In the genomic region with DNA sequence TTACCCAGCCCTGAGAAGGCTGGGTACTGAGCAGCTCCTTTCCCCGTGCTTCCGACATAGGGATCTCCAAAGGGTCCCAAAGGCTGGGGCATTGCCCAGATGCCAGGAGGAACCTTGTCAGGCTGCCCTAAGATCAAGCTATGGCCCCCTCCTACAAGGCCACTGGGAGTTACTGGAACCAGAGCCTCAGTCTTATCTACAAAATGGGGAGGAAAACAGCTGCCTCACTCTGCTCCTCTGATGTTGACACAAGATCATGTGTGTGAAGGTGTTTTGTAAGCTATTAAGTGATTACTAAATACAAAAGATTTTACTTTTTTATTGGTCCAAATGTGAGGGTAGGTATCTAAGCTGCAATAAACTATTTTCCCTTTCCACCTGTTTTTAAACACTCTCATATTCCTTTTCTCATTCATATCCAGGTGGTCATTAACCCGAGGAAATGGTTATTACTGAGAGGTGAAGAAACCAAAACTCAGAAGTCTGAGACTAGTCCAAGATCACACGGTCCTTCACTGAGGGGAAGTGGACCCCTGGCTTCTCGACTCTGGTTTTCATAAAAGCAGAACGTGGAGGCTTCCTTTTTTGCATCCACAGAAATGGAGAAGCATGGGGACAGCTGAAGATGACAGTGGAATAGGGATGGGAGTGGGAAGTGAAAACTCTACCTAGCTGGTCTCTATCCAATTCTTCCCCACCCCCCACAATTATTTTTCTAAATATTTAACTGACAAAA, we compare ENCODE assay signal across 17 cellular contexts. TPM values are rescaled to one million over a fixed set of nuclear protein-coding genes. Genes with fewer than 3 reads are reported as not detected.
DNase-seq lines count a peak whose midpoint lies in the region; ATAC-seq, FAIRE-seq and TF ChIP-seq lines count a peak whose summit lies in the region.
"Had no signal": no experiment of that assay in that cellular context is flagged by ENCODE, and none has a peak within 500 bp of the region (broad histone marks: within the 10 kb centered on the region; RNA-seq: fewer than 3 reads in every experiment).

No MANE protein-coding gene starts in this region.

- H3K27ac ChIP-seq in GM23338 (ENCODE audit: low read depth) (no peak overlapping the region), PC-3 (ENCODE audit: low read length) (no peak overlapping the region), HepG2 (ENCODE audit: extremely low read length, insufficient read depth, low read length) (no peak overlapping the region)

- CTCF ChIA-PET in PC-3 (lab: Charles Lee) (no interaction called here), HepG2 (lab: Yijun Ruan, JAX; ENCODE audit: low intra/inter-chr PET ratio, low total read pairs) (no interaction called here)

- H3K4me2 ChIP-seq in GM23338 (no peak overlapping the region), PC-3 (ENCODE audit: low read length) (no peak overlapping the region), HepG2 (ENCODE audit: low read depth, low read length) (0 out of 2 replicates have a peak overlapping the region, but pooled peaks have one; percentile 97)

- peaks cover 10% of the 10 kb centered on the region; the same call in 2 of the 3 replicates for H3K4me1 Mint-ChIP-seq in GM23338

- TF ChIP-seq EP300 in HepG2 (IDR thresholded peaks at IDR 0.05; ENCODE audit: low read depth in 2 of 2, low read length in 2 of 2) (no peak), HepG2 (CRISPR knock-in tag; IDR thresholded peaks at IDR 0.05; ENCODE audit: borderline replicate concordance) (no peak)

- TF ChIP-seq CTCF in GM23338 (conservative IDR thresholded peaks at IDR 0.05; ENCODE audit: low read depth in 2 of 2): no peak
- no peak for TF ChIP-seq CTCF in PC-3 (conservative IDR thresholded peaks at IDR 0.05; ENCODE audit: low read depth, low read length)
- no peak for TF ChIP-seq CTCF in HepG2 (CRISPR knock-in tag; IDR thresholded peaks at IDR 0.05)
- TF ChIP-seq CTCF in D721Med (IDR thresholded peaks at IDR 0.05; ENCODE audit: insufficient read depth, missing control alignments): no peak

- in situ Hi-C loops in HepG2 (cut with HindIII; ENCODE audit: extremely low pct_ligation_motif_present, low pct_unique_long_range_greater_than_20kb): loop anchor here (5.0 kb wide), 1 partner anchor 61 kb away; no protein-coding TSS in a partner anchor

- H2AFZ ChIP-seq in GM23338 (no peak overlapping the region), PC-3 (ENCODE audit: low read length) (no peak overlapping the region), HepG2 (ENCODE audit: low read length) (no peak overlapping the region)

- peaks cover 12% of the 10 kb centered on the region for H3K27me3 ChIP-seq in GM23338 (ENCODE audit: insufficient read depth)
- H3K27me3 ChIP-seq in PC-3 (ENCODE audit: low read length): no peaks in the 10 kb centered on the region
- no peaks in the 10 kb centered on the region for H3K27me3 ChIP-seq in HepG2 (ENCODE audit: control insufficient read depth in 1 of 2, insufficient read depth in 2 of 2, low read length in 2 of 2)
- H3K27me3 ChIP-seq: ascending aorta, dorsolateral prefrontal cortex, MG63 had no signal

- H3K9me3 ChIP-seq in PC-3 (ENCODE audit: low read length): no peaks in the 10 kb centered on the region
- no peaks in the 10 kb centered on the region for H3K9me3 ChIP-seq in HepG2 (ENCODE audit: low read length)
- H3K9me3 ChIP-seq: ascending aorta, MG63, mucosa of descending colon had no signal

- ATAC-seq in GM23338 (no peak), PC-3 (no peak), HepG2 (no peak)
- ATAC-seq: stimulated activated naive CD8-positive, alpha-beta T cell treated with anti-CD3 and anti-CD28 coated beads, Interleukin-15, amount 100 ng/mL, for 72 hours had no signal

- no peak for TF ChIP-seq POLR2A in HepG2 (IDR thresholded peaks at IDR 0.05; ENCODE audit: insufficient read depth in 1 of 2, low read depth in 2 of 2, low read length in 2 of 2)

- H3K9me2 ChIP-seq in GM23338 (ENCODE audit: insufficient read depth) (no peaks in the 10 kb centered on the region), PC-3 (replicated peaks; ENCODE audit: low read length) (no peaks in the 10 kb centered on the region)

- POLR2A ChIA-PET in PC-3 (lab: Charles Lee; ENCODE audit: unreplicated experiment): interaction anchor here (0.5 kb wide), 1 partner anchor 90 kb away, joined by 5 read pairs; a partner anchor contains a TSS
- POLR2A ChIA-PET in HepG2 (lab: Yijun Ruan, JAX): interaction anchor here (0.9 kb wide), 1 partner anchor 17 kb away, joined by 3 read pairs; a partner anchor contains a TSS

- H3K9ac ChIP-seq in PC-3 (ENCODE audit: low read length) (no peak overlapping the region), HepG2 (ENCODE audit: insufficient read depth, low read depth, low read length) (no peak overlapping the region)

- peaks cover 7% of the 10 kb centered on the region for H3K27me3 Mint-ChIP-seq in GM23338 (ENCODE audit: insufficient read depth, low read depth, poor library complexity)

- no peak for FAIRE-seq in HepG2 (lab: Jason Lieb, UNC)
- FAIRE-seq in D721Med (lab: Jason Lieb, UNC): no peak

- 67% methylated on average over 6 of the region's 6 CpGs for WGBS in HepG2 (ENCODE audit: low lambda C conversion rate)

- H4K20me1 ChIP-seq in GM23338 (replicated peaks; ENCODE audit: insufficient read depth): no peaks in the 10 kb centered on the region
- H4K20me1 ChIP-seq in PC-3 (ENCODE audit: low read length): no peaks in the 10 kb centered on the region
- no peaks in the 10 kb centered on the region for H4K20me1 ChIP-seq in HepG2 (ENCODE audit: insufficient read depth, low read length)

- H3K4me3 Mint-ChIP-seq in GM23338: peak overlapping the region; percentile 81; the same call in 2 of the 3 replicates

- H3K4me1 ChIP-seq in GM23338 (ENCODE audit: insufficient read depth) (peaks cover 8% of the 10 kb centered on the region), PC-3 (ENCODE audit: insufficient read depth, low read length) (peaks cover 14% of the 10 kb centered on the region), HepG2 (ENCODE audit: insufficient read depth, low read length) (peaks cover 24% of the 10 kb centered on the region)

- H3K9me3 Mint-ChIP-seq in GM23338: no peaks in the 10 kb centered on the region
- H3K9me3 Mint-ChIP-seq: CD8-positive, alpha-beta memory T cell; stimulated activated naive CD8-positive, alpha-beta T cell treated with anti-CD3 and anti-CD28 coated beads, Interleukin-15, amount 100 ng/mL, for 72 hours had no signal

- no peaks in the 10 kb centered on the region for H3F3A ChIP-seq in GM23338 (replicated peaks; ENCODE audit: low read depth)
- H3F3A ChIP-seq in PC-3 (ENCODE audit: low read length, unreplicated experiment): no peaks in the 10 kb centered on the region

- H3K4me3 ChIP-seq in GM23338: no peak overlapping the region
- peak overlapping the region; percentile 84; the same call in 1 of the 2 replicates for H3K4me3 ChIP-seq in PC-3 (ENCODE audit: low read length)
- H3K4me3 ChIP-seq in HepG2 (replicated peaks in 1 of 3; ENCODE audit: insufficient read depth in 1 of 3, low read depth in 2 of 3, low read length in 3 of 3): no peak overlapping the region

- intact Hi-C loops in PC-3 (cut with micrococcal nuclease): no loop called here
- intact Hi-C loops in HepG2 (cut with micrococcal nuclease; ENCODE audit: unreplicated experiment): loop anchor here (10.0 kb wide), 1 partner anchor 84 kb away; no protein-coding TSS in a partner anchor

- H3K27ac Mint-ChIP-seq in GM23338: no peak overlapping the region
- H3K27ac Mint-ChIP-seq: CD8-positive, alpha-beta memory T cell; stimulated activated naive CD8-positive, alpha-beta T cell treated with anti-CD3 and anti-CD28 coated beads, Interleukin-15, amount 100 ng/mL, for 72 hours had no signal

- no peaks in the 10 kb centered on the region for H3K79me2 ChIP-seq in GM23338 (replicated peaks; ENCODE audit: insufficient read depth)
- no peaks in the 10 kb centered on the region for H3K79me2 ChIP-seq in PC-3 (ENCODE audit: low read length)
- H3K79me2 ChIP-seq in HepG2 (ENCODE audit: insufficient read depth, low read length): no peaks in the 10 kb centered on the region

- H3K36me3 ChIP-seq in GM23338 (ENCODE audit: insufficient read depth): no peaks in the 10 kb centered on the region
- no peaks in the 10 kb centered on the region for H3K36me3 ChIP-seq in PC-3 (ENCODE audit: low read depth, low read length)
- no peaks in the 10 kb centered on the region for H3K36me3 ChIP-seq in HepG2 (replicated peaks in 1 of 2; ENCODE audit: control insufficient read depth in 1 of 2, insufficient read depth in 2 of 2, low read length in 2 of 2)
- H3K36me3 ChIP-seq: MG63 had no signal

- BruUV-seq in PC-3 (replicated peaks; lab: Mats Ljungman, UMichigan) (no TSS peak), HepG2 (replicated peaks; lab: Mats Ljungman, UMichigan) (TSS peak; percentile 69)

- no peak for TF ChIP-seq RAD21 in HepG2 (CRISPR knock-in tag; IDR thresholded peaks at IDR 0.05)

- no peaks in the 10 kb centered on the region for H3K36me3 Mint-ChIP-seq in GM23338 (ENCODE audit: low read depth)
- H3K36me3 Mint-ChIP-seq: CD8-positive, alpha-beta memory T cell had no signal

- DNase-seq in GM23338 (ENCODE audit: low spot score) (no peak), PC-3 (no peak), HepG2 (ENCODE audit: low spot score) (no peak), pons (ENCODE audit: low spot score) (peak; percentile 53), NCI-H1694 treated with DMSO at 0.1 percent for 48 hours (lab: John Stamatoyannopoulos, UW) (no peak), D721Med (ENCODE audit: insufficient read length, low spot score) (no peak), cerebellum (ENCODE audit: low spot score) (no peak)
- DNase-seq: activated CD4-positive, alpha-beta T cell treated with anti-CD3 and anti-CD28 coated beads, Interleukin-2, amount 50 U/mL, for 48 hours; CD8-positive, alpha-beta memory T cell; H7; MG63; mucosa of descending colon; stimulated activated naive CD8-positive, alpha-beta T cell treated with anti-CD3 and anti-CD28 coated beads, Interleukin-15, amount 100 ng/mL, for 72 hours; T-helper 2 cell had no signal

RNA-seq across cellular contexts. Expression of a gene that starts 1.7 kb away (rescaled TPM):
- 1.4 and 2.8 TPM in 2 replicates for total RNA-seq in GM23338 (2014; rRNA removed; shearing (Covaris generic))
- polyA plus RNA-seq in GM23338 (2016; fragmentation: Nextera tagmentation; extraction: Ambion mirVana): 0.68 and 0.79 TPM in 2 replicates
- 4.5 and 8.0 TPM in 2 replicates for total RNA-seq in PC-3 (2014; rRNA removed)
- total RNA-seq in HepG2 (2016; rRNA removed; fragmentation: Illumina TruSeq; extraction: Trizol): 5.0 and 5.3 TPM in 2 replicates
- total RNA-seq in HepG2 (2016; cell fraction: cytosol; rRNA removed; fragmentation: Illumina TruSeq; extraction: Trizol; ENCODE audit: low read depth): 1.2 and 1.7 TPM in 2 replicates
- total RNA-seq in HepG2 (2016; cell fraction: insoluble cytoplasmic fraction; rRNA removed; fragmentation: Illumina TruSeq; extraction: Trizol): 4.1 and 5.0 TPM in 2 replicates
- 2.6 and 2.8 TPM in 2 replicates for total RNA-seq in HepG2 (2016; cell fraction: membrane; rRNA removed; fragmentation: Illumina TruSeq; extraction: Trizol)
- total RNA-seq in HepG2 (2016; cell fraction: nucleus; rRNA removed; fragmentation: Illumina TruSeq; extraction: Trizol): 4.1 and 5.5 TPM in 2 replicates
- 2.8 and 2.9 TPM in 2 replicates for polyA plus RNA-seq in HepG2 (2011; rRNA removed)
- 1.7 and 2.2 TPM in 2 replicates for polyA plus RNA-seq in HepG2 (2011; cell fraction: cytosol; rRNA removed)
- polyA plus RNA-seq in HepG2 (2011; cell fraction: nucleus; rRNA removed): 3.2 and 3.8 TPM in 2 replicates
- 1.8 and 3.2 TPM in 2 replicates for polyA plus RNA-seq in HepG2 (2012)
- 0.83 and 1.00 TPM in 2 replicates for polyA plus RNA-seq in HepG2 (2016; cell fraction: cytosol; fragmentation: Illumina TruSeq; extraction: Trizol; ENCODE audit: low read depth)
- polyA plus RNA-seq in HepG2 (2016; cell fraction: insoluble cytoplasmic fraction; fragmentation: Illumina TruSeq; extraction: Trizol; ENCODE audit: low read depth): 4.0 and 4.8 TPM in 2 replicates
- polyA plus RNA-seq in HepG2 (2016; cell fraction: membrane; fragmentation: Illumina TruSeq; extraction: Trizol; ENCODE audit: low read depth): 1.8 TPM in 2 replicates
- polyA plus RNA-seq in HepG2 (2016; cell fraction: nucleus; fragmentation: Illumina TruSeq; extraction: Trizol; ENCODE audit: insufficient read depth, low read depth): 4.8 and 6.0 TPM in 2 replicates
- polyA minus RNA-seq in HepG2 (2011; rRNA and poly(A)+ RNA removed; ENCODE audit: low replicate concordance): 4.6 and 18.8 TPM in 2 replicates
- 1.5 and 1.8 TPM in 2 replicates for polyA minus RNA-seq in HepG2 (2011; cell fraction: cytosol; rRNA and poly(A)+ RNA removed)
- 4.5 and 6.6 TPM in 2 replicates for polyA minus RNA-seq in HepG2 (2011; cell fraction: nucleus; rRNA and poly(A)+ RNA removed)
- total RNA-seq in cerebellum: 16.3 TPM
- total RNA-seq: OCI-LY7 had no signal
- polyA plus RNA-seq: CD8-positive, alpha-beta memory T cell had no signal

RNA-seq across cellular contexts. Expression of a gene that starts 17.3 kb away (rescaled TPM):
- 90.8 and 93.3 TPM in 2 replicates for total RNA-seq in GM23338 (2014; rRNA removed; shearing (Covaris generic))
- polyA plus RNA-seq in GM23338 (2016; fragmentation: Nextera tagmentation; extraction: Ambion mirVana) (8.5 and 9.4 TPM in 2 replicates), HepG2 (2011; rRNA removed) (16.5 and 17.6 TPM in 2 replicates)
- total RNA-seq in PC-3 (2014; rRNA removed) (18.8 and 19.4 TPM in 2 replicates), HepG2 (2016; rRNA removed; fragmentation: Illumina TruSeq; extraction: Trizol) (44.4 and 69.5 TPM in 2 replicates), cerebellum (45.7 TPM)
- 14.8 and 16.1 TPM in 2 replicates for total RNA-seq in HepG2 (2016; cell fraction: cytosol; rRNA removed; fragmentation: Illumina TruSeq; extraction: Trizol; ENCODE audit: low read depth)
- 44.6 and 83.7 TPM in 2 replicates for total RNA-seq in HepG2 (2016; cell fraction: insoluble cytoplasmic fraction; rRNA removed; fragmentation: Illumina TruSeq; extraction: Trizol)
- total RNA-seq in HepG2 (2016; cell fraction: membrane; rRNA removed; fragmentation: Illumina TruSeq; extraction: Trizol): 19.4 and 21.8 TPM in 2 replicates
- 26.9 and 31.9 TPM in 2 replicates for total RNA-seq in HepG2 (2016; cell fraction: nucleus; rRNA removed; fragmentation: Illumina TruSeq; extraction: Trizol)
- polyA plus RNA-seq in HepG2 (2011; cell fraction: cytosol; rRNA removed): 13.1 and 25.8 TPM in 2 replicates
- polyA plus RNA-seq in HepG2 (2011; cell fraction: nucleus; rRNA removed): 10.5 and 11.5 TPM in 2 replicates
- 22.0 and 35.9 TPM in 2 replicates for polyA plus RNA-seq in HepG2 (2012)
- polyA plus RNA-seq in HepG2 (2016; cell fraction: cytosol; fragmentation: Illumina TruSeq; extraction: Trizol; ENCODE audit: low read depth): 4.3 and 5.8 TPM in 2 replicates
- 44.5 and 54.7 TPM in 2 replicates for polyA plus RNA-seq in HepG2 (2016; cell fraction: insoluble cytoplasmic fraction; fragmentation: Illumina TruSeq; extraction: Trizol; ENCODE audit: low read depth)
- polyA plus RNA-seq in HepG2 (2016; cell fraction: membrane; fragmentation: Illumina TruSeq; extraction: Trizol; ENCODE audit: low read depth): 8.7 and 9.0 TPM in 2 replicates
- 14.9 and 16.6 TPM in 2 replicates for polyA plus RNA-seq in HepG2 (2016; cell fraction: nucleus; fragmentation: Illumina TruSeq; extraction: Trizol; ENCODE audit: insufficient read depth, low read depth)
- 52.1 and 55.9 TPM in 2 replicates for polyA minus RNA-seq in HepG2 (2011; rRNA and poly(A)+ RNA removed; ENCODE audit: low replicate concordance)
- polyA minus RNA-seq in HepG2 (2011; cell fraction: cytosol; rRNA and poly(A)+ RNA removed): 20.8 and 31.4 TPM in 2 replicates
- polyA minus RNA-seq in HepG2 (2011; cell fraction: nucleus; rRNA and poly(A)+ RNA removed): 37.1 and 44.4 TPM in 2 replicates
